In genomic region chr3:132265488-132265887, GRCh38 we compare ENCODE assay signal across 21 cellular contexts. TPM values are rescaled to one million over a fixed set of nuclear protein-coding genes. Genes with fewer than 3 reads are reported as not detected.
DNase-seq lines count a peak whose midpoint lies in the region; ATAC-seq and TF ChIP-seq lines count a peak whose summit lies in the region.
"Had no signal": no experiment of that assay in that cellular context is flagged by ENCODE, and none has a peak within 500 bp of the region (broad histone marks: within the 10 kb centered on the region; RNA-seq: fewer than 3 reads in every experiment).

No MANE protein-coding gene starts in this region.

- ATAC-seq in lung (ENCODE audit: insufficient read depth, low FRiP score), result peak; percentile 75
- no peak for ATAC-seq in activated CD8-positive, alpha-beta T cell treated with anti-CD3 and anti-CD28 coated beads, Interleukin-2, amount 10 ng/mL, durations not matched to agents 7 days and 5 days
- ATAC-seq in aorta (ENCODE audit: low FRiP score), result no peak
- ATAC-seq: SK-N-SH treated with all-trans-retinoic acid at 6 μM for 48 hours had no signal

- H3K4me1 ChIP-seq in lung (ENCODE audit: control insufficient read depth in 2 of 2, insufficient read depth in 2 of 2, low read length in 2 of 2), result peaks cover 0 to 2% of the 10 kb centered on the region in 2 donors
- no peaks in the 10 kb centered on the region for H3K4me1 ChIP-seq in aorta (ENCODE audit: control insufficient read depth in 1 of 2, insufficient read depth in 2 of 2, low read length in 2 of 2)

- H3K4me1 Mint-ChIP-seq in activated CD8-positive, alpha-beta T cell treated with anti-CD3 and anti-CD28 coated beads, Interleukin-2, amount 10 ng/mL, durations not matched to agents 7 days and 5 days (ENCODE audit: low read depth), result no peaks in the 10 kb centered on the region
- H3K4me1 Mint-ChIP-seq: B cell had no signal

- H3K4me3 ChIP-seq in epithelial cell of esophagus (ENCODE audit: low read length) (no peak overlapping the region), lung (no peak overlapping the region), aorta (ENCODE audit: low read length in 2 of 2) (no peak overlapping the region)
- H3K4me3 ChIP-seq: GM23248 had no signal

- no peaks in the 10 kb centered on the region for H3K36me3 Mint-ChIP-seq in activated CD8-positive, alpha-beta T cell treated with anti-CD3 and anti-CD28 coated beads, Interleukin-2, amount 10 ng/mL, durations not matched to agents 7 days and 5 days (ENCODE audit: low read depth)

- CTCF ChIA-PET in activated CD8-positive, alpha-beta T cell treated with anti-CD3 and anti-CD28 coated beads, Interleukin-2, amount 10 ng/mL, durations not matched to agents 7 days and 5 days (lab: Charles Lee), result no interaction called here

- H3K36me3 ChIP-seq in lung (ENCODE audit: control insufficient read depth in 2 of 2, insufficient read depth in 2 of 2, low read length in 2 of 2) (no peaks in the 10 kb centered on the region), aorta (ENCODE audit: control insufficient read depth in 1 of 2, insufficient read depth in 2 of 2, low read length in 1 of 2) (no peaks in the 10 kb centered on the region)

- H3K9me3 ChIP-seq in lung (ENCODE audit: control insufficient read depth in 2 of 2, insufficient read depth in 1 of 2, low read length in 1 of 2) (no peaks in the 10 kb centered on the region), aorta (ENCODE audit: control insufficient read depth, low read length) (no peaks in the 10 kb centered on the region)

- TF ChIP-seq CTCF in epithelial cell of esophagus (IDR thresholded peaks at IDR 0.05; ENCODE audit: insufficient read depth, low read depth, low read length, missing control alignments) (no peak), lung (IDR thresholded peaks at IDR 0.05; ENCODE audit: control extremely low read depth, extremely low read depth) (no peak)

- H3K27me3 ChIP-seq in lung (ENCODE audit: control insufficient read depth, insufficient read depth), result no peaks in the 10 kb centered on the region
- H3K27me3 ChIP-seq in aorta (ENCODE audit: control insufficient read depth in 1 of 2, insufficient read depth in 2 of 2, low read length in 1 of 2), result no peaks in the 10 kb centered on the region

- no peak overlapping the region for H3K4me3 Mint-ChIP-seq in activated CD8-positive, alpha-beta T cell treated with anti-CD3 and anti-CD28 coated beads, Interleukin-2, amount 10 ng/mL, durations not matched to agents 7 days and 5 days
- H3K4me3 Mint-ChIP-seq: B cell had no signal

- H3K27ac Mint-ChIP-seq in activated CD8-positive, alpha-beta T cell treated with anti-CD3 and anti-CD28 coated beads, Interleukin-2, amount 10 ng/mL, durations not matched to agents 7 days and 5 days, result no peak overlapping the region
- H3K27ac Mint-ChIP-seq: B cell had no signal

- WGBS in lung, 2 donors, result 71 to 83% methylated on average over 3 of the region's 3 CpGs
- 89 to 91% methylated on average over 3 of the region's 3 CpGs for WGBS in aorta, 2 donors

- intact Hi-C loops in aorta (cut with DNase I), result no loop called here

- no peaks in the 10 kb centered on the region for H3K9me3 Mint-ChIP-seq in activated CD8-positive, alpha-beta T cell treated with anti-CD3 and anti-CD28 coated beads, Interleukin-2, amount 10 ng/mL, durations not matched to agents 7 days and 5 days (ENCODE audit: insufficient read depth)

- peak; percentile 37 for DNase-seq in DMS 273 (lab: John Stamatoyannopoulos, UW; ENCODE audit: unreplicated experiment)
- no peak for DNase-seq in DMS 273 treated with DMSO at 0.1 percent for 48 hours (lab: John Stamatoyannopoulos, UW)
- DNase-seq in NCI-H460 (ENCODE audit: extremely low read depth, low read depth), result peak; percentile 7
- DNase-seq in epithelial cell of esophagus (ENCODE audit: low read depth), result peak; percentile 14
- no peak for DNase-seq in lung (ENCODE audit: low spot score)
- no peak for DNase-seq in activated CD8-positive, alpha-beta T cell treated with anti-CD3 and anti-CD28 coated beads, Interleukin-2, amount 10 ng/mL, durations not matched to agents 7 days and 5 days
- no peak for DNase-seq in superior temporal gyrus (ENCODE audit: extremely low spot score)
- no peak for DNase-seq in aorta
- DNase-seq: COR-L47, DMS153, GF-D8, MM.1S, NCI-H1092, NCI-H446 treated with DMSO at 0.1 percent for 48 hours, NCI-H774, RPMI8226, SHP77 treated with DMSO at 0.1 percent for 48 hours had no signal

- POLR2A ChIA-PET in activated CD8-positive, alpha-beta T cell treated with anti-CD3 and anti-CD28 coated beads, Interleukin-2, amount 10 ng/mL, durations not matched to agents 7 days and 5 days (lab: Charles Lee), result no interaction called here

- no peak overlapping the region for H3K27ac ChIP-seq in lung (ENCODE audit: low read depth in 1 of 2, low read length in 1 of 2)
- no peak overlapping the region for H3K27ac ChIP-seq in aorta (ENCODE audit: low read depth in 1 of 2, low read length in 2 of 2)
- H3K27ac ChIP-seq: 22Rv1, GM23248 had no signal

- peaks cover 6% of the 10 kb centered on the region for H3K27me3 Mint-ChIP-seq in activated CD8-positive, alpha-beta T cell treated with anti-CD3 and anti-CD28 coated beads, Interleukin-2, amount 10 ng/mL, durations not matched to agents 7 days and 5 days (ENCODE audit: low read depth)

RNA-seq across cellular contexts. Expression of gene ACP3, which starts 51.7 kb away (rescaled TPM):
- total RNA-seq in NCI-H460 (2014; rRNA removed; shearing (Covaris generic)), result 0.50 and 0.78 TPM in 2 replicates
- 0.19 and 1.4 TPM in 2 replicates for polyA plus RNA-seq in NCI-H460 (2014; cell fraction: nucleus; rRNA removed)
- total RNA-seq in lung (10 to 100 TPM; 19.9 to 66.4 TPM), aorta (1 to 10 TPM; 1.2 to 4.2 TPM)
- polyA plus RNA-seq in lung (1 to 10 TPM; 3.5 to 9.0 TPM), aorta (under 1 TPM in 1 of 2 donors, not detected in 1; 0.63 TPM)
- not detected for total RNA-seq in activated CD8-positive, alpha-beta T cell treated with anti-CD3 and anti-CD28 coated beads, Interleukin-2, amount 10 ng/mL, durations not matched to agents 7 days and 5 days

Comparison
In these comparisons a context has a peak if more than half of its experiments do, and no peak if none do; other contexts are left out.
1. DNase-seq: peak in DMS 273 (single experiment), NCI-H460 (single experiment) and epithelial cell of esophagus (single experiment); none in DMS 273 treated with DMSO at 0.1 percent for 48 hours (single experiment), lung (single experiment), activated CD8-positive, alpha-beta T cell treated with anti-CD3 and anti-CD28 coated beads, Interleukin-2, amount 10 ng/mL, durations not matched to agents 7 days and 5 days (single experiment), superior temporal gyrus (single experiment) and aorta (0 of 2).